In the genomic region with DNA sequence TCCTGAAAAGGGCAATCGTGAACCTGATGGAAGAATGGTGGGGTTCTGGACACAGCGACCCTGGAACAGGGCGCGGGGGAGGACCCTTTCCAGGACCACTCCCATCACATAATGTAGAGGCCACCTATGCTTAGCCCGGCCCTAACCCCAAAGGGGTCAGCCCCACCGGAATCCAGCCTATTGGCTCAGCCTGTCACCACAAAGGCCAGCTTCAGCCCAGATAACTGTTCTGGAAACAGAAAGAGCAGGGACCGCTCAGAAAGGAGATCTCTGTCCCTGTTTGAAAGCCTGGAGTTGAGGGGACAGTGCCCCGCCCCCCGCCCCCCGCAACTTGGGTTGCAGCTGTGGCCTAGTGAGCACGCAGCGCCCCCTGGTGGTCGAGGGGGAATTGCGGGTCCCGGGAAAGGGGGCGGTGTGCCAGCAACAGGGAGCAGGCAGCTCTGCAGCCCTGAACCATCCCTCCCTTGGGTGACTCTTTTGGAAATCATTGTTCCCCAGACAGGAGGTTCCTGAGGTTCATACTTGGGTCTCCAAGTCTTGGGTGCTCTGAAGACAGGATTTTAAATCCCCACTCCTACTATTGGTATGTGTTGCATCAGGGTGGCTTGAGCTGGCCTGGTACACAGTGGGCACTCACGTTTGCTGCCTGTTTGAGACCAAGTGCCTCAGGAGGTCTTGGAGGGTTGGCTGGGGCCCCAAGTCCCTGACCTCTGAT, we compare ENCODE assay signal across 8 cellular contexts. TPM values are rescaled to one million over a fixed set of nuclear protein-coding genes. Genes with fewer than 3 reads are reported as not detected.
DNase-seq lines count a peak whose midpoint lies in the region; ATAC-seq and TF ChIP-seq lines count a peak whose summit lies in the region.

No MANE protein-coding gene starts in this region.

- peak overlapping the region; percentile 35 for H3K4me2 ChIP-seq in Loucy (ENCODE audit: low read depth, low read length, poor library complexity, severe bottlenecking)

- POLR2A ChIA-PET in activated CD4-positive, alpha-beta T cell treated with anti-CD3 and anti-CD28 coated beads for 36 hours (lab: Charles Lee) = interaction anchor here (0.6 kb wide), 2 partner anchors 190 to 341 kb away, joined by 3 read pairs; no protein-coding TSS in a partner anchor

- H2AFZ ChIP-seq in Loucy (ENCODE audit: low read length) = no peak overlapping the region

- H3K27ac ChIP-seq in liver (ENCODE audit: low read depth in 1 of 2, low read length in 2 of 2) = no peak overlapping the region

- no peak overlapping the region for H3K4me3 Mint-ChIP-seq in activated CD4-positive, alpha-beta T cell treated with anti-CD3 and anti-CD28 coated beads for 36 hours

- intact Hi-C loops in activated CD4-positive, alpha-beta T cell treated with anti-CD3 and anti-CD28 coated beads for 36 hours (cut with DNase I, micrococcal nuclease) = loop anchor here (1.0 kb wide), 2 partner anchors 35 to 148 kb away; no protein-coding TSS in a partner anchor

- no peak overlapping the region for H3K27ac Mint-ChIP-seq in activated CD4-positive, alpha-beta T cell treated with anti-CD3 and anti-CD28 coated beads for 36 hours

- CTCF ChIA-PET in activated CD4-positive, alpha-beta T cell treated with anti-CD3 and anti-CD28 coated beads for 36 hours (lab: Charles Lee) = interaction anchor here (0.6 to 2.7 kb wide), 35 partner anchors 10 to 1562 kb away, joined by 3 to 36 read pairs (median 3); no protein-coding TSS in a partner anchor

- H4K20me1 ChIP-seq in Loucy (ENCODE audit: insufficient read depth, low read length, poor library complexity, severe bottlenecking) = no peaks in the 10 kb centered on the region

- no peaks in the 10 kb centered on the region for H3F3A ChIP-seq in Loucy (ENCODE audit: low read depth)

- H3K36me3 Mint-ChIP-seq in activated CD4-positive, alpha-beta T cell treated with anti-CD3 and anti-CD28 coated beads for 36 hours (ENCODE audit: low read depth) = no peaks in the 10 kb centered on the region

- WGBS in liver = 30% methylated on average over 17 of the region's 17 CpGs

- peak; percentile 75 for ATAC-seq in activated CD4-positive, alpha-beta T cell treated with anti-CD3 and anti-CD28 coated beads for 36 hours
- ATAC-seq in GM21367 (IDR thresholded peaks at IDR 0.05; ENCODE audit: unreplicated experiment) = no peak

- H3K36me3 ChIP-seq in Loucy (ENCODE audit: insufficient read depth, low read length) = no peaks in the 10 kb centered on the region
- no peaks in the 10 kb centered on the region for H3K36me3 ChIP-seq in liver (ENCODE audit: control insufficient read depth in 4 of 4, insufficient read depth in 3 of 4, low read depth in 1 of 4, low read length in 3 of 4)

- TF ChIP-seq CTCF in Loucy (conservative IDR thresholded peaks at IDR 0.05; ENCODE audit: low read length) (peak; percentile 92), liver (IDR thresholded peaks at IDR 0.05; ENCODE audit: low read depth, low read length, missing input control) (peak; percentile 82)

- H3K9me3 ChIP-seq in Loucy (ENCODE audit: insufficient read depth, low read depth, low read length) (no peaks in the 10 kb centered on the region), liver (ENCODE audit: control insufficient read depth in 4 of 4, low read length in 3 of 4) (no peaks in the 10 kb centered on the region)

- no peaks in the 10 kb centered on the region for H3K27me3 ChIP-seq in Loucy (ENCODE audit: insufficient read depth, low read length, poor library complexity, severe bottlenecking)
- no peaks in the 10 kb centered on the region for H3K27me3 ChIP-seq in liver (ENCODE audit: control insufficient read depth in 4 of 4, insufficient read depth in 4 of 4, low read length in 3 of 4)

- peak; percentile 70 to 82 for TF ChIP-seq RAD21 in liver (IDR thresholded peaks at IDR 0.05)

- H3K4me1 Mint-ChIP-seq in activated CD4-positive, alpha-beta T cell treated with anti-CD3 and anti-CD28 coated beads for 36 hours = no peaks in the 10 kb centered on the region

- H3K27me3 Mint-ChIP-seq in activated CD4-positive, alpha-beta T cell treated with anti-CD3 and anti-CD28 coated beads for 36 hours = no peaks in the 10 kb centered on the region

- no peaks in the 10 kb centered on the region for H3K79me2 ChIP-seq in Loucy (ENCODE audit: insufficient read depth, low read length)

- no peaks in the 10 kb centered on the region for H3K9me2 ChIP-seq in Loucy (replicated peaks; ENCODE audit: low read depth, low read length)

- H3K4me3 ChIP-seq in Loucy (ENCODE audit: low read length, poor library complexity, severe bottlenecking) (no peak overlapping the region), liver (ENCODE audit: low read depth in 1 of 3, low read length in 3 of 3) (no peak overlapping the region)

- DNase-seq in DMS53 (lab: John Stamatoyannopoulos, UW) (peak; percentile 58), DMS53 treated with DMSO at 0.1 percent for 48 hours (lab: John Stamatoyannopoulos, UW; ENCODE audit: unreplicated experiment) (no peak), cerebellum (ENCODE audit: low spot score) (peak; percentile 16)
- DNase-seq in activated CD4-positive, alpha-beta T cell treated with anti-CD3 and anti-CD28 coated beads for 36 hours = peak; percentile 88
- DNase-seq in stimulated activated CD4-positive, alpha-beta T cell treated with anti-CD3 and anti-CD28 coated beads, TNF-alpha, amount 100 ng/mL, for 1 hour (ENCODE audit: low read depth in 3 of 3, low spot score in 1 of 3) = peak; percentile 17 to 81 (median 43)

- H3K9ac ChIP-seq in Loucy (ENCODE audit: low read depth, low read length, poor library complexity, severe bottlenecking) (no peak overlapping the region), liver (ENCODE audit: low read depth in 1 of 2, low read length in 2 of 2) (no peak overlapping the region)

- H3K4me1 ChIP-seq in Loucy (ENCODE audit: insufficient read depth, low read length, poor library complexity, severe bottlenecking) (peaks cover 3% of the 10 kb centered on the region), liver (ENCODE audit: control insufficient read depth in 4 of 4, insufficient read depth in 4 of 4, low read length in 3 of 4) (no peaks in the 10 kb centered on the region)

- no peaks in the 10 kb centered on the region for H3K9me3 Mint-ChIP-seq in activated CD4-positive, alpha-beta T cell treated with anti-CD3 and anti-CD28 coated beads for 36 hours (ENCODE audit: low read depth)

TF ChIP-seq in liver, 16 proteins besides CTCF, POLR2A, EP300 and RAD21 (continues in another document):
- TF ChIP-seq HNF4G (IDR thresholded peaks at IDR 0.05) (no peak), FOXA1 (IDR thresholded peaks at IDR 0.05) (no peak), TAF1 (conservative IDR thresholded peaks at IDR 0.05) (no peak)
- TF ChIP-seq, protein P1, sequence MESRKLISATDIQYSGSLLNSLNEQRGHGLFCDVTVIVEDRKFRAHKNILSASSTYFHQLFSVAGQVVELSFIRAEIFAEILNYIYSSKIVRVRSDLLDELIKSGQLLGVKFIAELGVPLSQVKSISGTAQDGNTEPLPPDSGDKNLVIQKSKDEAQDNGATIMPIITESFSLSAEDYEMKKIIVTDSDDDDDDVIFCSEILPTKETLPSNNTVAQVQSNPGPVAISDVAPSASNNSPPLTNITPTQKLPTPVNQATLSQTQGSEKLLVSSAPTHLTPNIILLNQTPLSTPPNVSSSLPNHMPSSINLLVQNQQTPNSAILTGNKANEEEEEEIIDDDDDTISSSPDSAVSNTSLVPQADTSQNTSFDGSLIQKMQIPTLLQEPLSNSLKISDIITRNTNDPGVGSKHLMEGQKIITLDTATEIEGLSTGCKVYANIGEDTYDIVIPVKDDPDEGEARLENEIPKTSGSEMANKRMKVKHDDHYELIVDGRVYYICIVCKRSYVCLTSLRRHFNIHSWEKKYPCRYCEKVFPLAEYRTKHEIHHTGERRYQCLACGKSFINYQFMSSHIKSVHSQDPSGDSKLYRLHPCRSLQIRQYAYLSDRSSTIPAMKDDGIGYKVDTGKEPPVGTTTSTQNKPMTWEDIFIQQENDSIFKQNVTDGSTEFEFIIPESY (IDR thresholded peaks at IDR 0.05) = no peak

RNA-seq across cellular contexts. Expression of a gene that starts 1.5 kb away (rescaled TPM):
- total RNA-seq in activated CD4-positive, alpha-beta T cell treated with anti-CD3 and anti-CD28 coated beads for 36 hours = not detected
- total RNA-seq in cerebellum (0.82 TPM), liver (1 to 10 TPM; 6.7 to 7.5 TPM)
- polyA plus RNA-seq in liver = 1 to 10 TPM; 2.3 to 7.8 TPM

RNA-seq across cellular contexts. Expression of a gene that starts 21.6 kb away (rescaled TPM):
- not detected for total RNA-seq in activated CD4-positive, alpha-beta T cell treated with anti-CD3 and anti-CD28 coated beads for 36 hours
- total RNA-seq in cerebellum = 3.3 TPM
- total RNA-seq in liver = 1 to 10 TPM in 1 of 2 donors, under 1 TPM in 1; 0.98 to 1.8 TPM
- under 1 TPM; 0.72 to 0.76 TPM for polyA plus RNA-seq in liver

RNA-seq across cellular contexts. Expression of a gene that starts 29.1 kb away (rescaled TPM):
- total RNA-seq in activated CD4-positive, alpha-beta T cell treated with anti-CD3 and anti-CD28 coated beads for 36 hours = not detected
- total RNA-seq in cerebellum (6.3 TPM), liver (1 to 10 TPM in 1 of 2 donors, under 1 TPM in 1; 0.70 to 1.2 TPM)
- polyA plus RNA-seq in liver = under 1 TPM; 0.11 to 0.51 TPM

RNA-seq across cellular contexts. Expression of a gene that starts 47.7 kb away (rescaled TPM):
- total RNA-seq in activated CD4-positive, alpha-beta T cell treated with anti-CD3 and anti-CD28 coated beads for 36 hours = not detected
- total RNA-seq in cerebellum (not detected), liver (not detected)
- polyA plus RNA-seq in liver = not detected

RNA-seq across cellular contexts. Expression of a gene that starts 56.7 kb away (rescaled TPM):
- 10 to 100 TPM; 46.5 to 57.3 TPM for total RNA-seq in activated CD4-positive, alpha-beta T cell treated with anti-CD3 and anti-CD28 coated beads for 36 hours
- total RNA-seq in cerebellum = 9.7 TPM
- total RNA-seq in liver = 10 to 100 TPM in 1 of 2 donors, 1 to 10 TPM in 1; 3.8 to 27.3 TPM
- polyA plus RNA-seq in liver = 10 to 100 TPM in 1 of 2 donors, 1 to 10 TPM in 1; 9.9 to 10.8 TPM
